11 cellular contexts compared by ENCODE assay signal in genomic region chr18:48983793-48984437, GRCh38. TPM values are rescaled to one million over a fixed set of nuclear protein-coding genes. Genes with fewer than 3 reads are reported as not detected.
DNase-seq lines count a peak whose midpoint lies in the region; ATAC-seq and TF ChIP-seq lines count a peak whose summit lies in the region.
"Had no signal": no experiment of that assay in that cellular context is flagged by ENCODE, and none has a peak within 500 bp of the region (broad histone marks: within the 10 kb centered on the region; RNA-seq: fewer than 3 reads in every experiment).

No MANE protein-coding gene starts in this region.

- TF ChIP-seq CTCF in HEK293 (tag by site-specific recombination; IDR thresholded peaks at IDR 0.05): no peak
- no peak for TF ChIP-seq CTCF in endothelial cell (IDR thresholded peaks at IDR 0.05; ENCODE audit: unreplicated experiment)

- H3K27ac Mint-ChIP-seq in endothelial cell (ENCODE audit: unreplicated experiment): no peak overlapping the region
- H3K27ac Mint-ChIP-seq: CD4-positive, CD25-positive, alpha-beta regulatory T cell; memory B cell had no signal

- no peak overlapping the region; a peak in 1 of 22 replicates for H3K27ac ChIP-seq in BLaER1 treated with 17β-estradiol and CSF1 and Interleukin-3, amounts not matched to agents 10 nM and 100 nM
- H3K27ac ChIP-seq in HEK293 (ENCODE audit: extremely low read depth, low read depth, low read length): 0 out of 2 replicates have a peak overlapping the region, but pooled peaks have one; percentile 24
- H3K27ac ChIP-seq: skin epidermis had no signal

- CTCF ChIA-PET in HEK293 (lab: Yijun Ruan, JAX): interaction anchor here (0.7 to 1.0 kb wide), 4 partner anchors 13 to 272 kb away, joined by 3 to 7 read pairs (median 4); no protein-coding TSS in a partner anchor

- no peak overlapping the region for H3K9ac ChIP-seq in BLaER1 treated with 17β-estradiol and CSF1 and Interleukin-3, amounts not matched to agents 10 nM and 100 nM

- no peaks in the 10 kb centered on the region for H3K36me3 Mint-ChIP-seq in endothelial cell (ENCODE audit: low read depth, unreplicated experiment)
- H3K36me3 Mint-ChIP-seq: CD4-positive, CD25-positive, alpha-beta regulatory T cell; memory B cell had no signal

- no peaks in the 10 kb centered on the region for H3K36me3 ChIP-seq in BLaER1 treated with 17β-estradiol and CSF1 and Interleukin-3, amounts not matched to agents 10 nM and 100 nM
- no peaks in the 10 kb centered on the region for H3K36me3 ChIP-seq in HEK293 (ENCODE audit: control insufficient read depth in 2 of 2, insufficient read depth in 1 of 2, low read length in 2 of 2)

- H3K4me1 Mint-ChIP-seq in endothelial cell (ENCODE audit: unreplicated experiment): peaks cover 32% of the 10 kb centered on the region

- no peaks in the 10 kb centered on the region for H4K20me1 ChIP-seq in BLaER1 treated with 17β-estradiol and CSF1 and Interleukin-3, amounts not matched to agents 10 nM and 100 nM

- DNase-seq in NCI-H510A treated with DMSO at 0.1 percent for 48 hours (lab: John Stamatoyannopoulos, UW) (peak; percentile 45), dermis blood vessel endothelial cell (peak; percentile 30), endothelial cell (ENCODE audit: low spot score) (no peak), medulla oblongata (ENCODE audit: extremely low spot score) (no peak)
- no peak for DNase-seq in stimulated activated CD4-positive, alpha-beta T cell treated with anti-CD3 and anti-CD28 coated beads, Interleukin-15, amount 100 ng/mL, for 24 hours
- DNase-seq: CD4-positive, CD25-positive, alpha-beta regulatory T cell had no signal

- H3K9me3 Mint-ChIP-seq in endothelial cell (ENCODE audit: unreplicated experiment): no peaks in the 10 kb centered on the region
- H3K9me3 Mint-ChIP-seq: memory B cell had no signal

- no peaks in the 10 kb centered on the region for H3K9me3 ChIP-seq in BLaER1 treated with 17β-estradiol and CSF1 and Interleukin-3, amounts not matched to agents 10 nM and 100 nM (replicated peaks in 1 of 11)
- H3K9me3 ChIP-seq in HEK293 (ENCODE audit: control insufficient read depth, insufficient read depth, low read depth, low read length): no peaks in the 10 kb centered on the region

- H3K27me3 Mint-ChIP-seq in endothelial cell (ENCODE audit: unreplicated experiment): peaks cover 11% of the 10 kb centered on the region

- H3K4me1 ChIP-seq in BLaER1 treated with 17β-estradiol and CSF1 and Interleukin-3, amounts not matched to agents 10 nM and 100 nM: peaks cover 22 to 49% (median 36%) of the 10 kb centered on the region in 10 experiments
- H3K4me1 ChIP-seq in HEK293 (ENCODE audit: control insufficient read depth, insufficient read depth, low read length): peaks cover 15% of the 10 kb centered on the region

- POLR2A ChIA-PET in HEK293 (lab: Yijun Ruan, JAX): interaction anchor here (0.6 to 3.1 kb wide), 7 partner anchors 8 to 75 kb away, joined by 3 to 16 read pairs (median 3); no protein-coding TSS in a partner anchor

- no peak for ATAC-seq in HG02840 (IDR thresholded peaks at IDR 0.05; ENCODE audit: low FRiP score, unreplicated experiment)

- H3K4me2 ChIP-seq in BLaER1 treated with 17β-estradiol and CSF1 and Interleukin-3, amounts not matched to agents 10 nM and 100 nM: peak overlapping the region; percentile 28 to 71 (median 52)

- H3K27me3 ChIP-seq in BLaER1 treated with 17β-estradiol and CSF1 and Interleukin-3, amounts not matched to agents 10 nM and 100 nM: no peaks in the 10 kb centered on the region

- H3K4me3 Mint-ChIP-seq in endothelial cell (ENCODE audit: unreplicated experiment): no peak overlapping the region
- H3K4me3 Mint-ChIP-seq: CD4-positive, CD25-positive, alpha-beta regulatory T cell; memory B cell had no signal

- H3K4me3 ChIP-seq in BLaER1 treated with 17β-estradiol and CSF1 and Interleukin-3, amounts not matched to agents 10 nM and 100 nM: no peak overlapping the region
- no peak overlapping the region for H3K4me3 ChIP-seq in HEK293 (ENCODE audit: low read depth, low read length)
- H3K4me3 ChIP-seq: skin epidermis had no signal

TF ChIP-seq in HEK293, 187 proteins besides CTCF, POLR2A, EP300 and RAD21 (continues in another document):
- TF ChIP-seq ZNF157 (tag by site-specific recombination; IDR thresholded peaks at IDR 0.05) (no peak), ZNF311 (tag by site-specific recombination; IDR thresholded peaks at IDR 0.05; ENCODE audit: borderline replicate concordance) (no peak), ZFP3 (tag by site-specific recombination; IDR thresholded peaks at IDR 0.05; ENCODE audit: low read depth) (no peak), ZNF837 (tag by site-specific recombination; IDR thresholded peaks at IDR 0.05) (no peak), ZNF114 (tag by site-specific recombination; IDR thresholded peaks at IDR 0.05) (no peak), WT1 (tag by site-specific recombination; IDR thresholded peaks at IDR 0.05) (no peak), ZNF366 (tag by site-specific recombination; conservative IDR thresholded peaks at IDR 0.05) (no peak), ZSCAN18 (tag by site-specific recombination; IDR thresholded peaks at IDR 0.05) (no peak), SCRT2 (tag by site-specific recombination; IDR thresholded peaks at IDR 0.05) (no peak), ZNF747 (tag by site-specific recombination; IDR thresholded peaks at IDR 0.05) (no peak), ZEB2 (tag by site-specific recombination; IDR thresholded peaks at IDR 0.05) (no peak), ZBTB6 (tag by site-specific recombination; IDR thresholded peaks at IDR 0.05) (no peak), ZNF561 (tag by site-specific recombination; IDR thresholded peaks at IDR 0.05; ENCODE audit: borderline replicate concordance) (no peak), ZNF24 (tag by site-specific recombination; IDR thresholded peaks at IDR 0.05) (no peak), ZNF530 (tag by site-specific recombination; IDR thresholded peaks at IDR 0.05; ENCODE audit: low read depth) (no peak)
- TF ChIP-seq, protein P1, sequence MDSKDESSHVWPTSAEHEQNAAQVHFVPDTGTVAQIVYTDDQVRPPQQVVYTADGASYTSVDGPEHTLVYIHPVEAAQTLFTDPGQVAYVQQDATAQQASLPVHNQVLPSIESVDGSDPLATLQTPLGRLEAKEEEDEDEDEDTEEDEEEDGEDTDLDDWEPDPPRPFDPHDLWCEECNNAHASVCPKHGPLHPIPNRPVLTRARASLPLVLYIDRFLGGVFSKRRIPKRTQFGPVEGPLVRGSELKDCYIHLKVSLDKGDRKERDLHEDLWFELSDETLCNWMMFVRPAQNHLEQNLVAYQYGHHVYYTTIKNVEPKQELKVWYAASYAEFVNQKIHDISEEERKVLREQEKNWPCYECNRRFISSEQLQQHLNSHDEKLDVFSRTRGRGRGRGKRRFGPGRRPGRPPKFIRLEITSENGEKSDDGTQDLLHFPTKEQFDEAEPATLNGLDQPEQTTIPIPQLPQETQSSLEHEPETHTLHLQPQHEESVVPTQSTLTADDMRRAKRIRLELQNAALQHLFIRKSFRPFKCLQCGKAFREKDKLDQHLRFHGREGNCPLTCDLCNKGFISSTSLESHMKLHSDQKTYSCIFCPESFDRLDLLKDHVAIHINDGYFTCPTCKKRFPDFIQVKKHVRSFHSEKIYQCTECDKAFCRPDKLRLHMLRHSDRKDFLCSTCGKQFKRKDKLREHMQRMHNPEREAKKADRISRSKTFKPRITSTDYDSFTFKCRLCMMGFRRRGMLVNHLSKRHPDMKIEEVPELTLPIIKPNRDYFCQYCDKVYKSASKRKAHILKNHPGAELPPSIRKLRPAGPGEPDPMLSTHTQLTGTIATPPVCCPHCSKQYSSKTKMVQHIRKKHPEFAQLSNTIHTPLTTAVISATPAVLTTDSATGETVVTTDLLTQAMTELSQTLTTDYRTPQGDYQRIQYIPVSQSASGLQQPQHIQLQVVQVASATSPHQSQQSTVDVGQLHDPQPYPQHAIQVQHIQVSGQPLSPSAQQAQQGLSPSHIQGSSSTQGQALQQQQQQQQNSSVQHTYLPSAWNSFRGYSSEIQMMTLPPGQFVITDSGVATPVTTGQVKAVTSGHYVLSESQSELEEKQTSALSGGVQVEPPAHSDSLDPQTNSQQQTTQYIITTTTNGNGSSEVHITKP (tag by site-specific recombination; IDR thresholded peaks at IDR 0.05): no peak
- TF ChIP-seq, protein P2, sequence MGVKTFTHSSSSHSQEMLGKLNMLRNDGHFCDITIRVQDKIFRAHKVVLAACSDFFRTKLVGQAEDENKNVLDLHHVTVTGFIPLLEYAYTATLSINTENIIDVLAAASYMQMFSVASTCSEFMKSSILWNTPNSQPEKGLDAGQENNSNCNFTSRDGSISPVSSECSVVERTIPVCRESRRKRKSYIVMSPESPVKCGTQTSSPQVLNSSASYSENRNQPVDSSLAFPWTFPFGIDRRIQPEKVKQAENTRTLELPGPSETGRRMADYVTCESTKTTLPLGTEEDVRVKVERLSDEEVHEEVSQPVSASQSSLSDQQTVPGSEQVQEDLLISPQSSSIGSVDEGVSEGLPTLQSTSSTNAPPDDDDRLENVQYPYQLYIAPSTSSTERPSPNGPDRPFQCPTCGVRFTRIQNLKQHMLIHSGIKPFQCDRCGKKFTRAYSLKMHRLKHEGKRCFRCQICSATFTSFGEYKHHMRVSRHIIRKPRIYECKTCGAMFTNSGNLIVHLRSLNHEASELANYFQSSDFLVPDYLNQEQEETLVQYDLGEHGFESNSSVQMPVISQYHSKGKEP (tag by site-specific recombination; IDR thresholded peaks at IDR 0.05): peak; percentile 98

RNA-seq across cellular contexts. Expression of gene SMAD7, which starts 33.1 kb away (rescaled TPM):
- 6.2 and 9.0 TPM in 2 replicates for total RNA-seq in dermis blood vessel endothelial cell
- 30.1 TPM for total RNA-seq in endothelial cell (ENCODE audit: unreplicated experiment)

Comparison
In these comparisons a context has a peak if more than half of its experiments do, and no peak if none do; other contexts are left out.
1. DNase-seq: peak in NCI-H510A treated with DMSO at 0.1 percent for 48 hours (single experiment) and dermis blood vessel endothelial cell (single experiment); none in endothelial cell (single experiment), medulla oblongata (single experiment) and stimulated activated CD4-positive, alpha-beta T cell treated with anti-CD3 and anti-CD28 coated beads, Interleukin-15, amount 100 ng/mL, for 24 hours (single experiment).